Comparison of ENCODE assay signal across 11 cellular contexts in the genomic region with DNA sequence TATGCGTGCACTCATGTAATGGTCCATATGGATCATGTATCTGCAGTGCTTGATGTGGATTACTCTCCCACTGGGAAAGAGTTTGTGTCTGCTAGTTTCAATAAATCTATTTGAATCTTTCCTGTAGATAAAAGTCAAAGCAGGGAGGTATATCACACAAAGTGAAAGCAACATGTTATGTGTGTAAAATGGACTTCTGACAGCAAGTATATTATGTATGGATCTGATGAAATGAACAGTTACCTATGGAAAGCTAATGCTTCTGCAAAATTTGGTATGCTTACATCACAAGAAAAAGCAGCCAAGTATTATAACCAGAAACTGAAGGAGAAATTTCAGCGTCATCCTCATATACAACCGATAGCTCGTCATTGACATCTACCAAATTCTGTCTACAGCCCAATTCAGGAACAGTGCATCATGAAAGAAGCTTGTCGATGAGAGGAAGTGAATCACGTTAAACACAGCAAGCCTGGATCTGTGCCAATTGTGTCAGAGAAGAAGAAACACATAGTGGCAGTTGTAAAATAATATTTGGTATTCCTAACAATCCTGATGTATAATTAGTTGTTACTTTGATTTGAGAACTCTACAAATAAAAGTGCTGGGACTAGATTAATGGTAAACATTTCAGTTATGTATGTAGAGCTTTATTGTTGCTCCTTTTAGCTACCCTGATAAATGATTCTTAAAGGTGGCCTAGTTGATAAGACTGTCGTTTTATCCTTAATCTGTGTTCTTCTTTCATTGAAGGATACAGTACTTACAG. TPM values are rescaled to one million over a fixed set of nuclear protein-coding genes. Genes with fewer than 3 reads are reported as not detected.
DNase-seq lines count a peak whose midpoint lies in the region; ATAC-seq and TF ChIP-seq lines count a peak whose summit lies in the region.
"Had no signal": no experiment of that assay in that cellular context is flagged by ENCODE, and none has a peak within 500 bp of the region (broad histone marks: within the 10 kb centered on the region; RNA-seq: fewer than 3 reads in every experiment).

No MANE protein-coding gene starts in this region.

- H3K4me3 ChIP-seq in RWPE2 (ENCODE audit: severe bottlenecking), result no peak overlapping the region
- H3K4me3 ChIP-seq in astrocyte of the spinal cord (ENCODE audit: low read depth, low read length), result no peak overlapping the region
- H3K4me3 ChIP-seq in neural progenitor cell, result no peak overlapping the region
- H3K4me3 ChIP-seq: body of pancreas, right lobe of liver had no signal

- peak; percentile 25 for DNase-seq in DMS 273 (lab: John Stamatoyannopoulos, UW; ENCODE audit: unreplicated experiment)
- no peak for DNase-seq in DMS 273 treated with DMSO at 0.1 percent for 48 hours (lab: John Stamatoyannopoulos, UW)
- no peak for DNase-seq in RWPE2 (ENCODE audit: low spot score)
- DNase-seq in astrocyte of the spinal cord (ENCODE audit: low read depth, low spot score), result peak; percentile 55
- DNase-seq in stimulated activated CD4-positive, alpha-beta T cell treated with anti-CD3 and anti-CD28 coated beads, Interleukin-2, amount 100 ng/mL, for 24 hours, result peak; percentile 18 to 36
- no peak for DNase-seq in GM10266 (ENCODE audit: extremely low spot score)
- no peak for DNase-seq in neural progenitor cell (ENCODE audit: low spot score)
- no peak for DNase-seq in sciatic nerve (ENCODE audit: low spot score)
- DNase-seq: right lobe of liver had no signal

- H3K27me3 Mint-ChIP-seq in neural progenitor cell (ENCODE audit: insufficient read depth, low read depth), result peaks cover 3% of the 10 kb centered on the region

- no peaks in the 10 kb centered on the region for H3K36me3 Mint-ChIP-seq in neural progenitor cell

- H3K9ac ChIP-seq in neural progenitor cell, result no peak overlapping the region

- H3K4me3 Mint-ChIP-seq in neural progenitor cell, result no peak overlapping the region

- H3K27me3 ChIP-seq in RWPE2 (ENCODE audit: insufficient read depth, poor library complexity, severe bottlenecking) (no peaks in the 10 kb centered on the region), neural progenitor cell (no peaks in the 10 kb centered on the region)
- H3K27me3 ChIP-seq: body of pancreas, right lobe of liver had no signal

- no peaks in the 10 kb centered on the region for H3K4me1 Mint-ChIP-seq in neural progenitor cell

- H3K79me2 ChIP-seq in neural progenitor cell (ENCODE audit: low read depth), result no peaks in the 10 kb centered on the region

- intact Hi-C loops in sciatic nerve (cut with DNase I), result no loop called here

- H3K9me3 ChIP-seq in RWPE2 (ENCODE audit: severe bottlenecking) (no peaks in the 10 kb centered on the region), neural progenitor cell (ENCODE audit: low read depth) (no peaks in the 10 kb centered on the region)
- H3K9me3 ChIP-seq: body of pancreas, right lobe of liver had no signal

- H3K27ac Mint-ChIP-seq in neural progenitor cell, result no peak overlapping the region

- H3F3A ChIP-seq in neural progenitor cell (ENCODE audit: low read depth), result no peaks in the 10 kb centered on the region

- no peaks in the 10 kb centered on the region for H3K9me3 Mint-ChIP-seq in neural progenitor cell

- no peak overlapping the region for H3K4me2 ChIP-seq in neural progenitor cell

- H3K4me1 ChIP-seq in RWPE2 (ENCODE audit: insufficient read depth, poor library complexity, severe bottlenecking) (peaks cover 9% of the 10 kb centered on the region), neural progenitor cell (no peaks in the 10 kb centered on the region)
- H3K4me1 ChIP-seq: body of pancreas, right lobe of liver had no signal

- H3K27ac ChIP-seq in RWPE2 (ENCODE audit: poor library complexity, severe bottlenecking), result no peak overlapping the region
- no peak overlapping the region for H3K27ac ChIP-seq in neural progenitor cell
- H3K27ac ChIP-seq: 22Rv1, body of pancreas, right lobe of liver had no signal

- H2AFZ ChIP-seq in neural progenitor cell (replicated peaks), result no peak overlapping the region

- no peaks in the 10 kb centered on the region for H4K20me1 ChIP-seq in neural progenitor cell (ENCODE audit: low read depth)

- in situ Hi-C loops in astrocyte of the spinal cord (cut with HindIII; ENCODE audit: low sequenced_read_pairs), result no loop called here

- ATAC-seq in RWPE2 (ENCODE audit: low read depth) (peak; percentile 81), sciatic nerve (no peak)
- ATAC-seq: body of pancreas had no signal

- H3K36me3 ChIP-seq in RWPE2 (ENCODE audit: low read depth) (no peaks in the 10 kb centered on the region), neural progenitor cell (no peaks in the 10 kb centered on the region)
- H3K36me3 ChIP-seq: right lobe of liver had no signal

- TF ChIP-seq CTCF in RWPE2 (IDR thresholded peaks at IDR 0.05; ENCODE audit: poor library complexity, severe bottlenecking) (no peak), astrocyte of the spinal cord (IDR thresholded peaks at IDR 0.05; ENCODE audit: low read depth, low read length) (no peak), GM10266 (IDR thresholded peaks at IDR 0.05; ENCODE audit: control insufficient read depth, insufficient read depth, low read depth, missing control alignments) (no peak), neural progenitor cell (IDR thresholded peaks at IDR 0.05) (no peak)

RNA-seq across cellular contexts. Expression of gene SYPL1, which starts 14.2 kb away (rescaled TPM):
- 29.9 and 48.8 TPM in 2 replicates for total RNA-seq in neural progenitor cell (ENCODE audit: low replicate concordance)
- 83.5 TPM for total RNA-seq in sciatic nerve

Comparison
In these comparisons a context has a peak if more than half of its experiments do, and no peak if none do; other contexts are left out.
1. DNase-seq: peak in DMS 273 (single experiment), astrocyte of the spinal cord (single experiment) and stimulated activated CD4-positive, alpha-beta T cell treated with anti-CD3 and anti-CD28 coated beads, Interleukin-2, amount 100 ng/mL, for 24 hours (2 of 2); none in DMS 273 treated with DMSO at 0.1 percent for 48 hours (single experiment), RWPE2 (single experiment), GM10266 (single experiment), neural progenitor cell (single experiment) and sciatic nerve (single experiment).